Comparison of ENCODE assay signal across 8 cellular contexts in the genomic region with DNA sequence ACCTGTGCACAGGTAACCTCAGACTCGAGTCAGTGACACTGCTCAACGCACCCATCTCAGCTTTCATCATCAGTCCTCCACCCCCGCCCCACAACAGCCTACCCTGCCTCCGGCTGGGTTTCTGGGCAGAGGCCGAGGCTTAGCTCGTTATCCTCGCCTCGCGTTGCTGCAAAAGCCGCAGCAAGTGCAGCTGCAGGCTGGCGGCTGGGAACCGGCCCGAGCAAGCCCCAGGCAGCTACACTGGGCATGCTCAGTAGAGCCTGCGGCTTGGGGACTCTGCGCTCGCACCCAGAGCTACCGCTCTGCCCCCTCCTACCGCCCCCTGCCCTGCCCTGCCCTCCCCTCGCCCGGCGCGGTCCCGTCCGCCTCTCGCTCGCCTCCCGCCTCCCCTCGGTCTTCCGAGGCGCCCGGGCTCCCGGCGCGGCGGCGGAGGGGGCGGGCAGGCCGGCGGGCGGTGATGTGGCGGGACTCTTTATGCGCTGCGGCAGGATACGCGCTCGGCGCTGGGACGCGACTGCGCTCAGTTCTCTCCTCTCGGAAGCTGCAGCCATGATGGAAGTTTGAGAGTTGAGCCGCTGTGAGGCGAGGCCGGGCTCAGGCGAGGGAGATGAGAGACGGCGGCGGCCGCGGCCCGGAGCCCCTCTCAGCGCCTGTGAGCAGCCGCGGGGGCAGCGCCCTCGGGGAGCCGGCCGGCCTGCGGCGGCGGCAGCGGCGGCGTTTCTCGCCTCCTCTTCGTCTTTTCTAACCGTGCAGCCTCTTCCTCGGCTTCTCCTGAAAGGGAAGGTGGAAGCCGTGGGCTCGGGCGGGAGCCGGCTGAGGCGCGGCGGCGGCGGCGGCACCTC. TPM values are rescaled to one million over a fixed set of nuclear protein-coding genes. Genes with fewer than 3 reads are reported as not detected.
DNase-seq lines count a peak whose midpoint lies in the region; ATAC-seq lines count a peak whose summit lies in the region.

A gene with protein sequence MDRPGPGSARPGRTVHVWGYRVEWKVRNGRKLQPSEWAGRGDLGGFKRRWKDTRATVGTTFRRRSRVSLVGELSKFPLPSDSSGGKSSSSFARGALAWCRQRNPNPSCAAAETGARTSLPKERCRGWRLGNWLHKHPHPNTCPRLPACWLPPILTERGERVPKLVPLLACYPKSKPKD (minus strand): TSS at position 432 of the 842 bp plus-strand sequence. CDS start 1,046 bp downstream, outside the sequence.
TSS of gene PTEN (plus strand) at position 524 of the 842 bp plus-strand sequence. CDS start 845 bp downstream, outside the sequence.

- H3K9ac ChIP-seq in Karpas-422 (ENCODE audit: low read length): peak within 1 kb of the TSS; percentile 96

- H3K79me2 ChIP-seq in Karpas-422 (ENCODE audit: low read length): peaks cover 43% of the 10 kb centered on the region

- peaks cover 45 to 58% of the 10 kb centered on the region in 2 donors for H3K4me1 Mint-ChIP-seq in natural killer cell treated with Interleukin-12 subunit alpha and Interleukin-12 subunit beta and Interleukin-15 and Interleukin-18, amount 100 ng/mL, for 72 hours (ENCODE audit: low read depth in 2 of 2)
- H3K4me1 Mint-ChIP-seq in stimulated activated naive B cell treated with anti-CD40 and anti-IgM and Interleukin-4, amounts not matched to agents 10 μg/mL and 1 μg/mL and 100 μg/mL, for 72 hours: peaks cover 24 to 31% of the 10 kb centered on the region in 2 donors

- peak within 1 kb of the TSS; percentile 97 for H3K27ac ChIP-seq in Karpas-422 (ENCODE audit: low read length)

- H3K4me2 ChIP-seq in Karpas-422 (ENCODE audit: low read depth, low read length, poor library complexity, severe bottlenecking): peak within 1 kb of the TSS; percentile 93

- H4K20me1 ChIP-seq in Karpas-422 (ENCODE audit: insufficient read depth, low read depth, low read length): no peaks in the 10 kb centered on the region

- ATAC-seq in GM21576 (IDR thresholded peaks at IDR 0.05; ENCODE audit: unreplicated experiment): peak; percentile 27
- peak; percentile 75 to 79 for ATAC-seq in natural killer cell treated with Interleukin-12 subunit alpha and Interleukin-12 subunit beta and Interleukin-15 and Interleukin-18, amount 100 ng/mL, for 72 hours
- peak; percentile 60 to 65 for ATAC-seq in stimulated activated naive B cell treated with anti-CD40 and anti-IgM and Interleukin-4, amounts not matched to agents 10 μg/mL and 1 μg/mL and 100 μg/mL, for 72 hours (replicated peaks)

- peaks cover 39% of the 10 kb centered on the region for H3K36me3 ChIP-seq in Karpas-422 (ENCODE audit: insufficient read depth, low read length)

- H3K9me2 ChIP-seq in Karpas-422 (replicated peaks; ENCODE audit: insufficient read depth, low read length): no peaks in the 10 kb centered on the region

- peak; percentile 80 for DNase-seq in DMS114 treated with DMSO at 0.1 percent for 48 hours (lab: John Stamatoyannopoulos, UW; ENCODE audit: unreplicated experiment)
- DNase-seq in Karpas-422: peak; percentile 93
- DNase-seq in RPMI8226: peak; percentile 88
- DNase-seq in activated T-helper 9 cell treated with anti-CD3 and anti-CD28 coated beads, Interleukin-2, amount 50 U/mL, for 16 hours (ENCODE audit: low read depth): peak; percentile 73
- DNase-seq in fibroblast of peridontal ligament (ENCODE audit: extremely low read depth): peak; percentile 91
- peak; percentile 88 for DNase-seq in natural killer cell treated with Interleukin-12 subunit alpha and Interleukin-12 subunit beta and Interleukin-15 and Interleukin-18, amount 100 ng/mL, for 72 hours (ENCODE audit: low spot score)
- DNase-seq in stimulated activated naive B cell treated with anti-CD40 and anti-IgM and Interleukin-4, amounts not matched to agents 10 μg/mL and 1 μg/mL and 100 μg/mL, for 72 hours: peak; percentile 87

- H3K4me1 ChIP-seq in Karpas-422 (ENCODE audit: low read length): peaks cover 24% of the 10 kb centered on the region

- peak within 1 kb of the TSS; percentile 69 for H3K4me3 ChIP-seq in Karpas-422 (ENCODE audit: low read length)

- H3K9me3 Mint-ChIP-seq in natural killer cell treated with Interleukin-12 subunit alpha and Interleukin-12 subunit beta and Interleukin-15 and Interleukin-18, amount 100 ng/mL, for 72 hours: no peaks in the 10 kb centered on the region
- no peaks in the 10 kb centered on the region for H3K9me3 Mint-ChIP-seq in stimulated activated naive B cell treated with anti-CD40 and anti-IgM and Interleukin-4, amounts not matched to agents 10 μg/mL and 1 μg/mL and 100 μg/mL, for 72 hours

- H3K36me3 Mint-ChIP-seq in natural killer cell treated with Interleukin-12 subunit alpha and Interleukin-12 subunit beta and Interleukin-15 and Interleukin-18, amount 100 ng/mL, for 72 hours: peaks cover 11% of the 10 kb centered on the region
- H3K36me3 Mint-ChIP-seq in stimulated activated naive B cell treated with anti-CD40 and anti-IgM and Interleukin-4, amounts not matched to agents 10 μg/mL and 1 μg/mL and 100 μg/mL, for 72 hours: peaks cover 20 to 23% of the 10 kb centered on the region in 2 donors

- H3K4me3 Mint-ChIP-seq in natural killer cell treated with Interleukin-12 subunit alpha and Interleukin-12 subunit beta and Interleukin-15 and Interleukin-18, amount 100 ng/mL, for 72 hours: peak within 1 kb of the TSS; percentile 99
- H3K4me3 Mint-ChIP-seq in stimulated activated naive B cell treated with anti-CD40 and anti-IgM and Interleukin-4, amounts not matched to agents 10 μg/mL and 1 μg/mL and 100 μg/mL, for 72 hours: peak within 1 kb of the TSS; percentile 90 to 99

- no peaks in the 10 kb centered on the region for H3K27me3 Mint-ChIP-seq in natural killer cell treated with Interleukin-12 subunit alpha and Interleukin-12 subunit beta and Interleukin-15 and Interleukin-18, amount 100 ng/mL, for 72 hours
- H3K27me3 Mint-ChIP-seq in stimulated activated naive B cell treated with anti-CD40 and anti-IgM and Interleukin-4, amounts not matched to agents 10 μg/mL and 1 μg/mL and 100 μg/mL, for 72 hours: no peaks in the 10 kb centered on the region

- no peaks in the 10 kb centered on the region for H3K27me3 ChIP-seq in Karpas-422 (ENCODE audit: low read length)

- no peak within 1 kb of the TSS for H2AFZ ChIP-seq in Karpas-422 (ENCODE audit: low read length)

- peak within 1 kb of the TSS; percentile 93 to 95 for H3K27ac Mint-ChIP-seq in natural killer cell treated with Interleukin-12 subunit alpha and Interleukin-12 subunit beta and Interleukin-15 and Interleukin-18, amount 100 ng/mL, for 72 hours
- peak within 1 kb of the TSS; percentile 97 for H3K27ac Mint-ChIP-seq in stimulated activated naive B cell treated with anti-CD40 and anti-IgM and Interleukin-4, amounts not matched to agents 10 μg/mL and 1 μg/mL and 100 μg/mL, for 72 hours

- no peaks in the 10 kb centered on the region for H3K9me3 ChIP-seq in Karpas-422 (ENCODE audit: low read length)

RNA-seq across cellular contexts. Expression of the first gene that starts in this region (rescaled TPM):
- total RNA-seq in Karpas-422 (2014; rRNA removed; shearing (Covaris generic); ENCODE audit: low replicate concordance): 1.1 and 2.0 TPM in 2 replicates
- total RNA-seq in natural killer cell treated with Interleukin-12 subunit alpha and Interleukin-12 subunit beta and Interleukin-15 and Interleukin-18, amount 100 ng/mL, for 72 hours: under 1 TPM; 0.17 to 0.52 TPM

RNA-seq across cellular contexts. Expression of gene PTEN, which starts in this region (rescaled TPM):
- 161 and 281 TPM in 2 replicates for total RNA-seq in Karpas-422 (2014; rRNA removed; shearing (Covaris generic); ENCODE audit: low replicate concordance)
- 10 to 100 TPM; 49.8 to 75.3 TPM for total RNA-seq in natural killer cell treated with Interleukin-12 subunit alpha and Interleukin-12 subunit beta and Interleukin-15 and Interleukin-18, amount 100 ng/mL, for 72 hours

Comparison
In these comparisons a context has a peak if more than half of its experiments do, and no peak if none do; other contexts are left out.
1. Peak in every context shown above with its lines: DNase-seq, ATAC-seq, H3K4me3 ChIP-seq and H3K27ac ChIP-seq.
2. ATAC-seq: peak in every context shown above with its lines; median percentile 77 in natural killer cell treated with Interleukin-12 subunit alpha and Interleukin-12 subunit beta and Interleukin-15 and Interleukin-18, amount 100 ng/mL, for 72 hours; 62 in stimulated activated naive B cell treated with anti-CD40 and anti-IgM and Interleukin-4, amounts not matched to agents 10 μg/mL and 1 μg/mL and 100 μg/mL, for 72 hours; 27 in GM21576.